Comparison of ENCODE assay signal across 27 cellular contexts in the genomic region with DNA sequence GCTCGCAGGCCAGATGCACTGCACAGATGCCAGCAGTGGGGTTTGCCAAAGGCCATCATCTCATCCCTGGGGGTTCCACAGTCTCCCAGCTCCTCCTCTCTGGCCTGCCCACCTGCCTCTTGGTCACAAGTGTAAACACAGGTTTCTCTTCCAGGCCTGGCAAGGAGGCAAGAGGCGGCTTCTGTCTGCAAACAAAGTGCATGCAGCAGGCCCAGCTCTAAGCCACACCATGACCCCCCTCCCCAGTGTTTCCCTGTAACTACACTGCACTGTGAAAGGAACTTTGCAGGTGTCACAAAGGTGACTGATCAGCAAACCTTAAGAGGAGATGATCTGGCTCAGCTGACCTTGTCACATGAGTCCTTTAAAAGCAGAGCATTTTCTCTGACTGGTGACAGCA.
DNase-seq lines count a peak whose midpoint lies in the region; ATAC-seq and TF ChIP-seq lines count a peak whose summit lies in the region.
"Had no signal": no experiment of that assay in that cellular context is flagged by ENCODE, and none has a peak within 500 bp of the region (broad histone marks: within the 10 kb centered on the region; RNA-seq: fewer than 3 reads in every experiment).

No MANE protein-coding gene starts in this region.

- TF ChIP-seq CTCF in RWPE1 (conservative IDR thresholded peaks at IDR 0.05; ENCODE audit: low read depth) = no peak

- H3K27ac ChIP-seq in RWPE1 = peak overlapping the region; percentile 41
- H3K27ac ChIP-seq: brain microvascular endothelial cell, esophagus muscularis mucosa, HL-60, KMS-11, tibial nerve, WERI-Rb-1 had no signal

- POLR2A ChIA-PET in RWPE1 (lab: Yijun Ruan, JAX; ENCODE audit: low non-redundant PET) = no interaction called here

- ATAC-seq in SK-N-SH treated with all-trans-retinoic acid at 6 μM for 48 hours = no peak
- ATAC-seq: CD8-positive, alpha-beta T cell; naive thymus-derived CD8-positive, alpha-beta T cell had no signal

- intact Hi-C loops in posterior cingulate gyrus (cut with DNase I) = loop anchor here (10.0 kb wide), 1 partner anchor 254 kb away; no protein-coding TSS in a partner anchor

- DNase-seq in COLO668 (lab: John Stamatoyannopoulos, UW; ENCODE audit: unreplicated experiment) = peak; percentile 76
- peak; percentile 47 for DNase-seq in DMS153 treated with DMSO at 0.1 percent for 48 hours (lab: John Stamatoyannopoulos, UW; ENCODE audit: unreplicated experiment)
- DNase-seq in NCI-H2196 (lab: John Stamatoyannopoulos, UW; ENCODE audit: unreplicated experiment) = peak; percentile 77
- no peak for DNase-seq in RWPE1 (ENCODE audit: low spot score)
- DNase-seq in UCSD-AML1 (lab: John Stamatoyannopoulos, UW; ENCODE audit: unreplicated experiment) = no peak
- no peak for DNase-seq in posterior cingulate gyrus
- DNase-seq: activated CD4-positive, alpha-beta T cell treated with anti-CD3 and anti-CD28 coated beads for 48 hours; BE2C; brain microvascular endothelial cell; CD8-positive, alpha-beta T cell; cerebellar nuclear complex; DMS79; foreskin melanocyte; midbrain; naive thymus-derived CD8-positive, alpha-beta T cell; NCI-H1694 treated with DMSO at 0.1 percent for 48 hours; NCI-H446 treated with DMSO at 0.1 percent for 48 hours; SIG-M5; stimulated activated CD4-positive, alpha-beta T cell treated with anti-CD3 and anti-CD28 coated beads, Interleukin-12 subunit alpha, Interleukin-12 subunit beta, amount 100 ng/mL, for 4 hours; stimulated activated CD4-positive, alpha-beta T cell treated with anti-CD3 and anti-CD28 coated beads, Interleukin-4, amount 100 ng/mL, for 1 hour; T-helper 9 cell; WERI-Rb-1 had no signal

- CTCF ChIA-PET in RWPE1 (lab: Yijun Ruan, JAX) = no interaction called here

TF ChIP-seq in SK-N-SH treated with all-trans-retinoic acid at 6 μM for 48 hours, 23 proteins besides CTCF, POLR2A, EP300 and RAD21:
- TF ChIP-seq TOX (CRISPR knock-in tag; IDR thresholded peaks at IDR 0.05; ENCODE audit: borderline replicate concordance) (no peak), ZNF8 (CRISPR knock-in tag; IDR thresholded peaks at IDR 0.05) (no peak), SNAI2 (CRISPR knock-in tag; IDR thresholded peaks at IDR 0.05) (no peak), PPARA (CRISPR knock-in tag; IDR thresholded peaks at IDR 0.05; ENCODE audit: borderline replicate concordance) (no peak), POU6F1 (CRISPR knock-in tag; IDR thresholded peaks at IDR 0.05; ENCODE audit: borderline replicate concordance, low read depth) (no peak), CSDC2 (CRISPR knock-in tag; IDR thresholded peaks at IDR 0.05) (no peak), ZFP3 (CRISPR knock-in tag; IDR thresholded peaks at IDR 0.05) (no peak), ARNTL (CRISPR knock-in tag; IDR thresholded peaks at IDR 0.05; ENCODE audit: borderline replicate concordance, low read depth) (no peak), ZNF565 (CRISPR knock-in tag; conservative IDR thresholded peaks at IDR 0.05; ENCODE audit: low read depth) (no peak), TCF4 (CRISPR knock-in tag; IDR thresholded peaks at IDR 0.05; ENCODE audit: borderline replicate concordance) (no peak), ZFP30 (CRISPR knock-in tag; IDR thresholded peaks at IDR 0.05) (no peak), RARB (CRISPR knock-in tag; IDR thresholded peaks at IDR 0.05) (no peak)
- TF ChIP-seq, protein P1, sequence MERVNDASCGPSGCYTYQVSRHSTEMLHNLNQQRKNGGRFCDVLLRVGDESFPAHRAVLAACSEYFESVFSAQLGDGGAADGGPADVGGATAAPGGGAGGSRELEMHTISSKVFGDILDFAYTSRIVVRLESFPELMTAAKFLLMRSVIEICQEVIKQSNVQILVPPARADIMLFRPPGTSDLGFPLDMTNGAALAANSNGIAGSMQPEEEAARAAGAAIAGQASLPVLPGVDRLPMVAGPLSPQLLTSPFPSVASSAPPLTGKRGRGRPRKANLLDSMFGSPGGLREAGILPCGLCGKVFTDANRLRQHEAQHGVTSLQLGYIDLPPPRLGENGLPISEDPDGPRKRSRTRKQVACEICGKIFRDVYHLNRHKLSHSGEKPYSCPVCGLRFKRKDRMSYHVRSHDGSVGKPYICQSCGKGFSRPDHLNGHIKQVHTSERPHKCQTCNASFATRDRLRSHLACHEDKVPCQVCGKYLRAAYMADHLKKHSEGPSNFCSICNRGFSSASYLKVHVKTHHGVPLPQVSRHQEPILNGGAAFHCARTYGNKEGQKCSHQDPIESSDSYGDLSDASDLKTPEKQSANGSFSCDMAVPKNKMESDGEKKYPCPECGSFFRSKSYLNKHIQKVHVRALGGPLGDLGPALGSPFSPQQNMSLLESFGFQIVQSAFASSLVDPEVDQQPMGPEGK (CRISPR knock-in tag; IDR thresholded peaks at IDR 0.05; ENCODE audit: borderline replicate concordance) = no peak
- TF ChIP-seq, protein P2, sequence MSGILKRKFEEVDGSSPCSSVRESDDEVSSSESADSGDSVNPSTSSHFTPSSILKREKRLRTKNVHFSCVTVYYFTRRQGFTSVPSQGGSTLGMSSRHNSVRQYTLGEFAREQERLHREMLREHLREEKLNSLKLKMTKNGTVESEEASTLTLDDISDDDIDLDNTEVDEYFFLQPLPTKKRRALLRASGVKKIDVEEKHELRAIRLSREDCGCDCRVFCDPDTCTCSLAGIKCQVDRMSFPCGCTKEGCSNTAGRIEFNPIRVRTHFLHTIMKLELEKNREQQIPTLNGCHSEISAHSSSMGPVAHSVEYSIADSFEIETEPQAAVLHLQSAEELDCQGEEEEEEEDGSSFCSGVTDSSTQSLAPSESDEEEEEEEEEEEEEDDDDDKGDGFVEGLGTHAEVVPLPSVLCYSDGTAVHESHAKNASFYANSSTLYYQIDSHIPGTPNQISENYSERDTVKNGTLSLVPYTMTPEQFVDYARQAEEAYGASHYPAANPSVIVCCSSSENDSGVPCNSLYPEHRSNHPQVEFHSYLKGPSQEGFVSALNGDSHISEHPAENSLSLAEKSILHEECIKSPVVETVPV (CRISPR knock-in tag; IDR thresholded peaks at IDR 0.05) = no peak

Comparison
In these comparisons a context has a peak if more than half of its experiments do, and no peak if none do; other contexts are left out.
1. DNase-seq: peak in COLO668 (single experiment), DMS153 treated with DMSO at 0.1 percent for 48 hours (single experiment) and NCI-H2196 (single experiment); none in RWPE1 (single experiment), UCSD-AML1 (single experiment) and posterior cingulate gyrus (0 of 10).